ENCODE assay signal across 8 cellular contexts in the genomic region with DNA sequence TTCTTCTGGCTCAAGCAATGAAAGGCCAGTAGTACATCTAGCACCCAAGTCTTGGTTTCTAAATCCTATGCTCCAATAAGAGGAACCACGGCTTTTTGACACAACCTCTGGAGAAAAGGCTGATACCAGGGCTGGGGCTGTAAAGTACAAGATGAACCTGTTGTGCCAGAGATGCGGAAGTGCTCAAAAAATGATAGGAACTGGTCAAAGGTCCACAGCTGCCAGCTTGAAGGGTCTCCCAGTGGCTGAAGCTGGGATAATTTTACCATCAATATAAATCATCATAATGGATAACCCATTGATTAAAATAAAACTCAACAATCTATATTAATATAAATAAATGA. TPM values are rescaled to one million over a fixed set of nuclear protein-coding genes. Genes with fewer than 3 reads are reported as not detected.
A peak's percentile ranks its signal among the peaks of the same experiment; 100 is the strongest.
DNase-seq lines count a peak whose midpoint lies in the region; ATAC-seq, FAIRE-seq and TF ChIP-seq lines count a peak whose summit lies in the region.

No MANE protein-coding gene starts in this region.

- H3K4me3 ChIP-seq in GM12864 (ENCODE audit: low read depth, low read length): peak overlapping the region; percentile 80
- peak overlapping the region; percentile 9 to 88 for H3K4me3 ChIP-seq in small intestine (ENCODE audit: low read depth in 1 of 2, low read length in 2 of 2)

- DNase-seq in GM12864 (ENCODE audit: low read depth) (no peak), Right ventricle myocardium superior (no peak), small intestine (peak; percentile 71), GM12891 (ENCODE audit: insufficient read length, low spot score) (no peak), globus pallidus (ENCODE audit: low spot score) (no peak)
- no peak for DNase-seq in activated CD4-positive, alpha-beta T cell treated with anti-CD3 and anti-CD28 coated beads for 48 hours

- ATAC-seq in HG03280 (IDR thresholded peaks at IDR 0.05; ENCODE audit: unreplicated experiment) (peak; percentile 23), Right ventricle myocardium superior (ENCODE audit: poor library complexity) (peak; percentile 7)

- no peaks in the 10 kb centered on the region for H3K27me3 ChIP-seq in small intestine (ENCODE audit: control insufficient read depth in 2 of 2, insufficient read depth in 2 of 2, low read length in 2 of 2)

- intact Hi-C loops in Right ventricle myocardium superior (cut with DNase I): no loop called here

- H3K27ac ChIP-seq in VCaP (peak overlapping the region; percentile 79), small intestine (ENCODE audit: low read depth in 1 of 2, low read length in 1 of 2) (peak overlapping the region in 1 of 2 donors; percentile 93)

- no peak for TF ChIP-seq CTCF in GM12864 (IDR thresholded peaks at IDR 0.05; ENCODE audit: low read depth, low read length, missing control alignments)
- peak; percentile 26; the same call in 1 of the 2 replicates for TF ChIP-seq CTCF in VCaP (conservative IDR thresholded peaks at IDR 0.05)

- FAIRE-seq in small intestine (lab: Jason Lieb, UNC): no peak
- FAIRE-seq in GM12891 (lab: Jason Lieb, UNC): no peak

- H3K4me1 ChIP-seq in small intestine (ENCODE audit: control insufficient read depth in 2 of 2, insufficient read depth in 1 of 2, low read depth in 1 of 2, low read length in 1 of 2): peaks cover 2 to 4% of the 10 kb centered on the region in 2 donors

- TF ChIP-seq POLR2A in GM12891 (IDR thresholded peaks at IDR 0.05; ENCODE audit: low read depth, low read length): no peak

- WGBS in small intestine, 3 donors: 10 to 24% (median 11%) methylated on average over 2 of the region's 2 CpGs

- H3K36me3 ChIP-seq in small intestine (ENCODE audit: control insufficient read depth in 2 of 2, insufficient read depth in 2 of 2, low read length in 2 of 2): no peaks in the 10 kb centered on the region

- no peaks in the 10 kb centered on the region for H3K9me3 ChIP-seq in small intestine (ENCODE audit: control insufficient read depth, low read depth)

TF ChIP-seq in GM12891, 5 proteins besides CTCF, POLR2A, EP300 and RAD21:
- TF ChIP-seq POU2F2 (IDR thresholded peaks at IDR 0.05; ENCODE audit: low read depth, low read length) (no peak), POLR2AphosphoS5 (IDR thresholded peaks at IDR 0.05; ENCODE audit: low read depth, low read length) (no peak)
TF ChIP-seq in GM12891: peak in this region for 0.

RNA-seq across cellular contexts. Expression of a gene that starts 0.6 kb away (rescaled TPM):
- total RNA-seq in Right ventricle myocardium superior: 51.1 TPM
- 1 to 10 TPM; 1.1 to 5.0 (median 1.6) TPM for polyA plus RNA-seq in small intestine
- polyA plus RNA-seq in GM12891 (2012; ENCODE audit: low read depth, missing spikeins): 1.8 TPM

RNA-seq across cellular contexts. Expression of a gene that starts 39.1 kb away (rescaled TPM):
- 4.2 TPM for total RNA-seq in Right ventricle myocardium superior
- polyA plus RNA-seq in small intestine: 10 to 100 TPM in 1 of 3 donors, 1 to 10 TPM in 2; 3.0 to 16.8 (median 3.6) TPM
- 9.2 TPM for polyA plus RNA-seq in GM12891 (2012; ENCODE audit: low read depth, missing spikeins)
